ENCODE assay signal across 27 cellular contexts in the genomic region with DNA sequence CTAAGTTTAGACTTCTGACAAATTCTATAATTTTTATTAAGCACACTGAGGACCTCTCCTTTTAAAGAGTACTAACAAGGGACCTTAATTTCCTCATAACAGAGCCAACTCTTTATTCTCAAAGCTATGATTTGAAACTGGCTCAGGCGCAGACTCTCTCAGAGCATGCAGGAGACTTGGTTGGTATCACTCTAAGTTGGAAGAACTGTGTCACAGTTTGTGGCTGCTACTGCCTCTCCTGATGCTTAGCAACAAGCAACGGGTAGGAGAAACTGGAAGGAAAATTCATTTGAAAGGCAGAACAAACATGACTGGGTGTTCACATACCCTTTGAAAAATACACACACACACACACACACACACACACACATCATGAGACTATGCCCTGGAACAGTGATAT. TPM values are rescaled to one million over a fixed set of nuclear protein-coding genes. Genes with fewer than 3 reads are reported as not detected.
"Had no signal": no experiment of that assay in that cellular context is flagged by ENCODE, and none has a peak within 500 bp of the region (broad histone marks: within the 10 kb centered on the region; RNA-seq: fewer than 3 reads in every experiment).

No MANE protein-coding gene starts in this region.

- DNase-seq: naive thymus-derived CD8-positive, alpha-beta T cell; nephron progenitor cell; ovary; posterior cingulate gyrus; psoas muscle; right cardiac atrium; right lobe of liver; sigmoid colon; small intestine; stimulated activated CD4-positive, alpha-beta T cell treated with anti-CD3 and anti-CD28 coated beads, Interleukin-15, amount 100 ng/mL, for 24 hours; stimulated activated CD4-positive, alpha-beta T cell treated with anti-CD3 and anti-CD28 coated beads, Interleukin-2, amount 100 ng/mL, for 24 hours; stimulated activated CD4-positive, alpha-beta T cell treated with anti-CD3 and anti-CD28 coated beads, Interleukin-2, amount 100 ng/mL, for 48 hours; stimulated activated CD4-positive, alpha-beta T cell treated with anti-CD3 and anti-CD28 coated beads, Interleukin-4, amount 100 ng/mL, for 24 hours; stimulated activated naive B cell treated with anti-CD40 and anti-IgM and Interleukin-4, amounts not matched to agents 10 μg/mL and 1 μg/mL and 100 μg/mL, for 72 hours; stimulated activated naive CD4-positive, alpha-beta T cell treated with Interleukin-2 at 50 U/mL for 16 hours; stomach; testis; tibial artery; transverse colon; upper lobe of right lung; uterus had no signal

- H3K27me3 ChIP-seq: ovary, right lobe of liver, sigmoid colon, stomach, suprapubic skin, testis, tibial artery, transverse colon, upper lobe of right lung, uterus had no signal

- H3K27ac ChIP-seq: neutrophil, ovary, parathyroid adenoma, psoas muscle, right lobe of liver, sigmoid colon, stomach, suprapubic skin, testis, tibial artery, transverse colon, upper lobe of right lung, uterus had no signal

- H3K9me3 ChIP-seq: neutrophil, ovary, psoas muscle, right lobe of liver, sigmoid colon, stomach, suprapubic skin, testis, tibial artery, transverse colon, upper lobe of right lung, uterus had no signal

- H3K4me1 ChIP-seq: psoas muscle, right lobe of liver, sigmoid colon, stomach, testis, tibial artery, transverse colon, upper lobe of right lung, uterus had no signal

- H3K36me3 ChIP-seq: neutrophil, ovary, sigmoid colon, tibial artery, transverse colon, upper lobe of right lung, uterus had no signal

- ATAC-seq: naive thymus-derived CD8-positive, alpha-beta T cell; natural killer cell treated with Interleukin-12 subunit alpha and Interleukin-12 subunit beta and Interleukin-15 and Interleukin-18, amount 100 ng/mL, for 72 hours; psoas muscle; right cardiac atrium; right lobe of liver; stimulated activated effector memory CD8-positive, alpha-beta T cell treated with anti-CD3 and anti-CD28 coated beads, Interleukin-12 subunit alpha, Interleukin-12 subunit beta, amount 100 ng/mL, for 72 hours; stimulated activated naive B cell treated with anti-CD40 and anti-IgM and Interleukin-4, amounts not matched to agents 10 μg/mL and 1 μg/mL and 100 μg/mL, for 72 hours; upper lobe of right lung had no signal

- H3K4me3 ChIP-seq: ovary, psoas muscle, right lobe of liver, sigmoid colon, stomach, suprapubic skin, testis, tibial artery, transverse colon, upper lobe of right lung, uterus had no signal

RNA-seq across cellular contexts. Expression of a gene that starts 33.3 kb away (rescaled TPM):
- total RNA-seq: naive thymus-derived CD8-positive, alpha-beta T cell; natural killer cell treated with Interleukin-12 subunit alpha and Interleukin-12 subunit beta and Interleukin-15 and Interleukin-18, amount 100 ng/mL, for 72 hours; psoas muscle; right lobe of liver; skeletal muscle tissue; upper lobe of right lung had no signal
